9 cellular contexts compared by ENCODE assay signal in the genomic region with DNA sequence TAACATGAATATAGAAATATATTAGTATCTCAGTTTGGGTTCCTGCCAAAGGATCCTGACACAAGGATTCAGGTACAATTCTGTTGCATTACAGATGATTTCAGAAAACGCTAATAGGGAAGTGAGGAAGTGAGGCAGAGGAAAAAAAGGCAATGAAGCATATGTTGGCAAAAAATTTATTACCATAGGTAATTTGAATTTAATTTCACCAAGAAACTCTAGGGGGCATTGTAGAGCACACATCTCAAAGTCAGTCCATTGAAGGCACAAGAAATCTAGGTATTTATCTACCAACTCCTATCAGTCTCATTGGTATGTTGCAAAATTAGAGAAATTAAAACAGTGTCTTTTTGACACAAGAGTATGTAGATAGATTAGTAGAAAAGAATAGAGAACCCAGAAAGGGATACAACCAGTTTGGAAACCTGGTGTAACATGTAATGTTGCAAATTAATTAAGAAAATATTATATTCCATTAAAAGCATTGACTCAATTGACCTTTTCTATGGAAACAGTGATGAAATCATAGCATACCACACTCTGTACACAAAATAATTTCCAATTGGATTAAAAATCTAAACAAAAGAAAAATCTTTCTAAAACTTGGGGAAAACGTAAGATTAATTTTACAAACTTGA.
A peak's percentile ranks its signal among the peaks of the same experiment; 100 is the strongest.
DNase-seq lines count a peak whose midpoint lies in the region; ATAC-seq and TF ChIP-seq lines count a peak whose summit lies in the region.
"Had no signal": no experiment of that assay in that cellular context is flagged by ENCODE, and none has a peak within 500 bp of the region (broad histone marks: within the 10 kb centered on the region; RNA-seq: fewer than 3 reads in every experiment).

No MANE protein-coding gene starts in this region.

- peak; percentile 60 for TF ChIP-seq CTCF in cardiac muscle cell (IDR thresholded peaks at IDR 0.05; ENCODE audit: low read depth, low read length)
- TF ChIP-seq CTCF in dorsolateral prefrontal cortex (IDR thresholded peaks at IDR 0.05 in 54 of 56, conservative IDR thresholded peaks at IDR 0.05 in 2 of 56; ENCODE audit: low read depth in 1 of 56, partially characterized antibody in 56 of 56) = peak in 46 of 56 donors; percentile 11 to 49 (median 34)
- peak; percentile 24 to 47 (median 32) for TF ChIP-seq CTCF in transverse colon (IDR thresholded peaks at IDR 0.05)

- no peaks in the 10 kb centered on the region for H3K36me3 Mint-ChIP-seq in naive thymus-derived CD4-positive, alpha-beta T cell
- no peaks in the 10 kb centered on the region for H3K36me3 Mint-ChIP-seq in activated naive CD4-positive, alpha-beta T cell treated with anti-CD3 and anti-CD28 coated beads for 36 hours (ENCODE audit: low read depth)

- H3K4me3 ChIP-seq in cardiac muscle cell (no peak overlapping the region), dorsolateral prefrontal cortex (no peak overlapping the region), transverse colon (no peak overlapping the region)
- no peak overlapping the region for H3K4me3 ChIP-seq in naive thymus-derived CD4-positive, alpha-beta T cell (ENCODE audit: low read length)

- in situ Hi-C loops in transverse colon (cut with MboI; ENCODE audit: low pct_ligation_motif_present in 1 of 4, low pct_unique_long_range_greater_than_20kb in 1 of 4, low sequenced_read_pairs in 3 of 4) = no loop called here

- H3K4me3 Mint-ChIP-seq in naive thymus-derived CD4-positive, alpha-beta T cell = no peak overlapping the region
- H3K4me3 Mint-ChIP-seq in activated naive CD4-positive, alpha-beta T cell treated with anti-CD3 and anti-CD28 coated beads for 36 hours = no peak overlapping the region
- H3K4me3 Mint-ChIP-seq: T-helper 1 cell treated with Interleukin-12 subunit alpha and Interleukin-12 subunit beta and Interleukin-4 antibody, amounts not matched to agents 30 μg/mL and 1 μg/mL, for 36 hours had no signal

- H3K9me3 Mint-ChIP-seq in naive thymus-derived CD4-positive, alpha-beta T cell = peaks cover 0 to 24% (median 3%) of the 10 kb centered on the region in 11 donors
- peaks cover 6% of the 10 kb centered on the region for H3K9me3 Mint-ChIP-seq in activated naive CD4-positive, alpha-beta T cell treated with anti-CD3 and anti-CD28 coated beads for 36 hours
- H3K9me3 Mint-ChIP-seq: T-helper 1 cell treated with Interleukin-12 subunit alpha and Interleukin-12 subunit beta and Interleukin-4 antibody, amounts not matched to agents 30 μg/mL and 1 μg/mL, for 36 hours had no signal

- no peak for TF ChIP-seq POLR2A in transverse colon (IDR thresholded peaks at IDR 0.05)

- CTCF ChIA-PET in naive thymus-derived CD4-positive, alpha-beta T cell (lab: Charles Lee) = no interaction called here
- CTCF ChIA-PET in activated naive CD4-positive, alpha-beta T cell treated with anti-CD3 and anti-CD28 coated beads for 36 hours (lab: Charles Lee) = no interaction called here

- no peaks in the 10 kb centered on the region for H3K4me1 Mint-ChIP-seq in naive thymus-derived CD4-positive, alpha-beta T cell
- no peaks in the 10 kb centered on the region for H3K4me1 Mint-ChIP-seq in activated naive CD4-positive, alpha-beta T cell treated with anti-CD3 and anti-CD28 coated beads for 36 hours (ENCODE audit: low read depth)

- DNase-seq in cardiac muscle cell (ENCODE audit: low read depth in 1 of 2, low spot score in 1 of 2) = peak; percentile 31 to 36
- DNase-seq in left ventricle myocardium superior = no peak
- DNase-seq in NCI-H446 treated with DMSO at 0.1 percent for 48 hours (lab: John Stamatoyannopoulos, UW) = peak; percentile 20
- no peak for DNase-seq in dorsolateral prefrontal cortex
- DNase-seq in transverse colon = no peak
- no peak for DNase-seq in naive thymus-derived CD4-positive, alpha-beta T cell
- no peak for DNase-seq in activated naive CD4-positive, alpha-beta T cell treated with anti-CD3 and anti-CD28 coated beads for 36 hours
- DNase-seq in globus pallidus (ENCODE audit: low spot score) = no peak

- intact Hi-C loops in left ventricle myocardium superior (cut with micrococcal nuclease) = loop anchor here (10.0 kb wide), 1 partner anchor 48 kb away; no protein-coding TSS in a partner anchor
- intact Hi-C loops in dorsolateral prefrontal cortex (cut with DNase I) = no loop called here
- intact Hi-C loops in transverse colon (cut with DNase I; ENCODE audit: low total_unique reads) = no loop called here
- intact Hi-C loops in naive thymus-derived CD4-positive, alpha-beta T cell (cut with micrococcal nuclease) = no loop called here
- intact Hi-C loops in activated naive CD4-positive, alpha-beta T cell treated with anti-CD3 and anti-CD28 coated beads for 36 hours (cut with micrococcal nuclease) = no loop called here

- no peak overlapping the region for H3K27ac Mint-ChIP-seq in naive thymus-derived CD4-positive, alpha-beta T cell
- H3K27ac Mint-ChIP-seq in activated naive CD4-positive, alpha-beta T cell treated with anti-CD3 and anti-CD28 coated beads for 36 hours = no peak overlapping the region
- H3K27ac Mint-ChIP-seq: T-helper 1 cell treated with Interleukin-12 subunit alpha and Interleukin-12 subunit beta and Interleukin-4 antibody, amounts not matched to agents 30 μg/mL and 1 μg/mL, for 36 hours had no signal

- TF ChIP-seq EP300 in transverse colon (IDR thresholded peaks at IDR 0.05; ENCODE audit: low read depth) = no peak

- no peak for ATAC-seq in left ventricle myocardium superior
- no peak for ATAC-seq in naive thymus-derived CD4-positive, alpha-beta T cell

- H3K27me3 ChIP-seq in cardiac muscle cell (no peaks in the 10 kb centered on the region), dorsolateral prefrontal cortex (peaks cover 0 to 5% (median 0%) of the 10 kb centered on the region in 45 donors), transverse colon (no peaks in the 10 kb centered on the region)
- no peaks in the 10 kb centered on the region for H3K27me3 ChIP-seq in naive thymus-derived CD4-positive, alpha-beta T cell (ENCODE audit: control insufficient read depth in 2 of 2, insufficient read depth in 2 of 2, low read length in 2 of 2)

- H3K9me3 ChIP-seq in cardiac muscle cell (ENCODE audit: low read depth) (no peaks in the 10 kb centered on the region), transverse colon (no peaks in the 10 kb centered on the region)
- no peaks in the 10 kb centered on the region for H3K9me3 ChIP-seq in naive thymus-derived CD4-positive, alpha-beta T cell (ENCODE audit: control insufficient read depth in 2 of 3, low read length in 3 of 3)

- peaks cover 0 to 6% (median 0%) of the 10 kb centered on the region in 5 donors for H3K27me3 Mint-ChIP-seq in naive thymus-derived CD4-positive, alpha-beta T cell
- H3K27me3 Mint-ChIP-seq in activated naive CD4-positive, alpha-beta T cell treated with anti-CD3 and anti-CD28 coated beads for 36 hours (ENCODE audit: low read depth) = no peaks in the 10 kb centered on the region

- POLR2A ChIA-PET in naive thymus-derived CD4-positive, alpha-beta T cell (lab: Charles Lee) = no interaction called here

- WGBS in transverse colon (ENCODE audit: low coverage in 1 of 2), 2 donors = 42 to 54% methylated on average over 2 of the region's 2 CpGs

- H3K36me3 ChIP-seq in cardiac muscle cell (no peaks in the 10 kb centered on the region), transverse colon (no peaks in the 10 kb centered on the region)
- no peaks in the 10 kb centered on the region for H3K36me3 ChIP-seq in naive thymus-derived CD4-positive, alpha-beta T cell (ENCODE audit: control insufficient read depth in 2 of 3, insufficient read depth in 3 of 3, low read length in 3 of 3)

- H3K27ac ChIP-seq in cardiac muscle cell (no peak overlapping the region), dorsolateral prefrontal cortex (no peak overlapping the region), transverse colon (no peak overlapping the region)
- no peak overlapping the region for H3K27ac ChIP-seq in naive thymus-derived CD4-positive, alpha-beta T cell (ENCODE audit: low read depth, low read length)

- H3K4me1 ChIP-seq in cardiac muscle cell (ENCODE audit: low read depth) (peaks cover 8% of the 10 kb centered on the region), transverse colon (no peaks in the 10 kb centered on the region)
- no peaks in the 10 kb centered on the region for H3K4me1 ChIP-seq in naive thymus-derived CD4-positive, alpha-beta T cell (ENCODE audit: control insufficient read depth in 2 of 2, insufficient read depth in 2 of 2, low read length in 2 of 2)

Comparison
In these comparisons a context has a peak if more than half of its experiments do, and no peak if none do; other contexts are left out.
1. DNase-seq: peak in cardiac muscle cell (2 of 2) and NCI-H446 treated with DMSO at 0.1 percent for 48 hours (single experiment); none in left ventricle myocardium superior (single experiment), dorsolateral prefrontal cortex (0 of 10), transverse colon (single experiment), naive thymus-derived CD4-positive, alpha-beta T cell (0 of 9), activated naive CD4-positive, alpha-beta T cell treated with anti-CD3 and anti-CD28 coated beads for 36 hours (single experiment) and globus pallidus (single experiment).
2. Peak in every context shown above with its lines, with median percentiles within 50 percentile points of each other: CTCF ChIP-seq.